Comparison of ENCODE assay signal across 3 cellular contexts in genomic region chr1:226119169-226119568, GRCh38.
TF ChIP-seq lines count a peak whose summit lies in the region.

No MANE protein-coding gene starts in this region.

TF ChIP-seq in HEK293, 187 proteins besides CTCF, POLR2A, EP300 and RAD21:
- TF ChIP-seq ZNF747 (tag by site-specific recombination; IDR thresholded peaks at IDR 0.05): no peak
- TF ChIP-seq ZNF366 (tag by site-specific recombination; conservative IDR thresholded peaks at IDR 0.05): 0 out of 2 replicates have a peak, but pooled peaks have one; percentile 41

TF ChIP-seq in GM12878, 131 proteins besides CTCF, POLR2A, EP300 and RAD21:
- TF ChIP-seq, protein P1, sequence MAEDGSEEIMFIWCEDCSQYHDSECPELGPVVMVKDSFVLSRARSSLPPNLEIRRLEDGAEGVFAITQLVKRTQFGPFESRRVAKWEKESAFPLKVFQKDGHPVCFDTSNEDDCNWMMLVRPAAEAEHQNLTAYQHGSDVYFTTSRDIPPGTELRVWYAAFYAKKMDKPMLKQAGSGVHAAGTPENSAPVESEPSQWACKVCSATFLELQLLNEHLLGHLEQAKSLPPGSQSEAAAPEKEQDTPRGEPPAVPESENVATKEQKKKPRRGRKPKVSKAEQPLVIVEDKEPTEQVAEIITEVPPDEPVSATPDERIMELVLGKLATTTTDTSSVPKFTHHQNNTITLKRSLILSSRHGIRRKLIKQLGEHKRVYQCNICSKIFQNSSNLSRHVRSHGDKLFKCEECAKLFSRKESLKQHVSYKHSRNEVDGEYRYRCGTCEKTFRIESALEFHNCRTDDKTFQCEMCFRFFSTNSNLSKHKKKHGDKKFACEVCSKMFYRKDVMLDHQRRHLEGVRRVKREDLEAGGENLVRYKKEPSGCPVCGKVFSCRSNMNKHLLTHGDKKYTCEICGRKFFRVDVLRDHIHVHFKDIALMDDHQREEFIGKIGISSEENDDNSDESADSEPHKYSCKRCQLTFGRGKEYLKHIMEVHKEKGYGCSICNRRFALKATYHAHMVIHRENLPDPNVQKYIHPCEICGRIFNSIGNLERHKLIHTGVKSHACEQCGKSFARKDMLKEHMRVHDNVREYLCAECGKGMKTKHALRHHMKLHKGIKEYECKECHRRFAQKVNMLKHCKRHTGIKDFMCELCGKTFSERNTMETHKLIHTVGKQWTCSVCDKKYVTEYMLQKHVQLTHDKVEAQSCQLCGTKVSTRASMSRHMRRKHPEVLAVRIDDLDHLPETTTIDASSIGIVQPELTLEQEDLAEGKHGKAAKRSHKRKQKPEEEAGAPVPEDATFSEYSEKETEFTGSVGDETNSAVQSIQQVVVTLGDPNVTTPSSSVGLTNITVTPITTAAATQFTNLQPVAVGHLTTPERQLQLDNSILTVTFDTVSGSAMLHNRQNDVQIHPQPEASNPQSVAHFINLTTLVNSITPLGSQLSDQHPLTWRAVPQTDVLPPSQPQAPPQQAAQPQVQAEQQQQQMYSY (CRISPR knock-in tag; IDR thresholded peaks at IDR 0.05): no peak
- no peak for TF ChIP-seq GABPA (IDR thresholded peaks at IDR 0.05; ENCODE audit: low read depth)
- TF ChIP-seq ZNF217 (IDR thresholded peaks at IDR 0.05): no peak
- no peak for TF ChIP-seq ZNF24 (IDR thresholded peaks at IDR 0.05)
- TF ChIP-seq ATF3 (IDR thresholded peaks at IDR 0.05; ENCODE audit: borderline replicate concordance, extremely low read depth, low read depth, low read length): no peak
- no peak for TF ChIP-seq YBX1 (IDR thresholded peaks at IDR 0.05)
- TF ChIP-seq, protein P2, sequence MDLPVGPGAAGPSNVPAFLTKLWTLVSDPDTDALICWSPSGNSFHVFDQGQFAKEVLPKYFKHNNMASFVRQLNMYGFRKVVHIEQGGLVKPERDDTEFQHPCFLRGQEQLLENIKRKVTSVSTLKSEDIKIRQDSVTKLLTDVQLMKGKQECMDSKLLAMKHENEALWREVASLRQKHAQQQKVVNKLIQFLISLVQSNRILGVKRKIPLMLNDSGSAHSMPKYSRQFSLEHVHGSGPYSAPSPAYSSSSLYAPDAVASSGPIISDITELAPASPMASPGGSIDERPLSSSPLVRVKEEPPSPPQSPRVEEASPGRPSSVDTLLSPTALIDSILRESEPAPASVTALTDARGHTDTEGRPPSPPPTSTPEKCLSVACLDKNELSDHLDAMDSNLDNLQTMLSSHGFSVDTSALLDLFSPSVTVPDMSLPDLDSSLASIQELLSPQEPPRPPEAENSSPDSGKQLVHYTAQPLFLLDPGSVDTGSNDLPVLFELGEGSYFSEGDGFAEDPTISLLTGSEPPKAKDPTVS (IDR thresholded peaks at IDR 0.05; ENCODE audit: low read depth, low read length): no peak
- TF ChIP-seq CREB1 (IDR thresholded peaks at IDR 0.05; ENCODE audit: low read depth): peak; percentile 63; the same call in 1 of the 2 replicates
- TF ChIP-seq SRF (IDR thresholded peaks at IDR 0.05; ENCODE audit: low read depth in 2 of 2, low read length in 2 of 2): no peak

TF ChIP-seq in GM23338, 12 proteins besides CTCF, POLR2A, EP300 and RAD21:
- TF ChIP-seq JUNB (IDR thresholded peaks at IDR 0.05; ENCODE audit: unreplicated experiment) (no peak), EZH2phosphoT487 (IDR thresholded peaks at IDR 0.05; ENCODE audit: unreplicated experiment) (no peak), POLR2AphosphoS5 (IDR thresholded peaks at IDR 0.05; ENCODE audit: low read depth) (no peak), STAT1 (IDR thresholded peaks at IDR 0.05; ENCODE audit: unreplicated experiment) (no peak), ETS1 (IDR thresholded peaks at IDR 0.05) (no peak)
- TF ChIP-seq, protein P3, sequence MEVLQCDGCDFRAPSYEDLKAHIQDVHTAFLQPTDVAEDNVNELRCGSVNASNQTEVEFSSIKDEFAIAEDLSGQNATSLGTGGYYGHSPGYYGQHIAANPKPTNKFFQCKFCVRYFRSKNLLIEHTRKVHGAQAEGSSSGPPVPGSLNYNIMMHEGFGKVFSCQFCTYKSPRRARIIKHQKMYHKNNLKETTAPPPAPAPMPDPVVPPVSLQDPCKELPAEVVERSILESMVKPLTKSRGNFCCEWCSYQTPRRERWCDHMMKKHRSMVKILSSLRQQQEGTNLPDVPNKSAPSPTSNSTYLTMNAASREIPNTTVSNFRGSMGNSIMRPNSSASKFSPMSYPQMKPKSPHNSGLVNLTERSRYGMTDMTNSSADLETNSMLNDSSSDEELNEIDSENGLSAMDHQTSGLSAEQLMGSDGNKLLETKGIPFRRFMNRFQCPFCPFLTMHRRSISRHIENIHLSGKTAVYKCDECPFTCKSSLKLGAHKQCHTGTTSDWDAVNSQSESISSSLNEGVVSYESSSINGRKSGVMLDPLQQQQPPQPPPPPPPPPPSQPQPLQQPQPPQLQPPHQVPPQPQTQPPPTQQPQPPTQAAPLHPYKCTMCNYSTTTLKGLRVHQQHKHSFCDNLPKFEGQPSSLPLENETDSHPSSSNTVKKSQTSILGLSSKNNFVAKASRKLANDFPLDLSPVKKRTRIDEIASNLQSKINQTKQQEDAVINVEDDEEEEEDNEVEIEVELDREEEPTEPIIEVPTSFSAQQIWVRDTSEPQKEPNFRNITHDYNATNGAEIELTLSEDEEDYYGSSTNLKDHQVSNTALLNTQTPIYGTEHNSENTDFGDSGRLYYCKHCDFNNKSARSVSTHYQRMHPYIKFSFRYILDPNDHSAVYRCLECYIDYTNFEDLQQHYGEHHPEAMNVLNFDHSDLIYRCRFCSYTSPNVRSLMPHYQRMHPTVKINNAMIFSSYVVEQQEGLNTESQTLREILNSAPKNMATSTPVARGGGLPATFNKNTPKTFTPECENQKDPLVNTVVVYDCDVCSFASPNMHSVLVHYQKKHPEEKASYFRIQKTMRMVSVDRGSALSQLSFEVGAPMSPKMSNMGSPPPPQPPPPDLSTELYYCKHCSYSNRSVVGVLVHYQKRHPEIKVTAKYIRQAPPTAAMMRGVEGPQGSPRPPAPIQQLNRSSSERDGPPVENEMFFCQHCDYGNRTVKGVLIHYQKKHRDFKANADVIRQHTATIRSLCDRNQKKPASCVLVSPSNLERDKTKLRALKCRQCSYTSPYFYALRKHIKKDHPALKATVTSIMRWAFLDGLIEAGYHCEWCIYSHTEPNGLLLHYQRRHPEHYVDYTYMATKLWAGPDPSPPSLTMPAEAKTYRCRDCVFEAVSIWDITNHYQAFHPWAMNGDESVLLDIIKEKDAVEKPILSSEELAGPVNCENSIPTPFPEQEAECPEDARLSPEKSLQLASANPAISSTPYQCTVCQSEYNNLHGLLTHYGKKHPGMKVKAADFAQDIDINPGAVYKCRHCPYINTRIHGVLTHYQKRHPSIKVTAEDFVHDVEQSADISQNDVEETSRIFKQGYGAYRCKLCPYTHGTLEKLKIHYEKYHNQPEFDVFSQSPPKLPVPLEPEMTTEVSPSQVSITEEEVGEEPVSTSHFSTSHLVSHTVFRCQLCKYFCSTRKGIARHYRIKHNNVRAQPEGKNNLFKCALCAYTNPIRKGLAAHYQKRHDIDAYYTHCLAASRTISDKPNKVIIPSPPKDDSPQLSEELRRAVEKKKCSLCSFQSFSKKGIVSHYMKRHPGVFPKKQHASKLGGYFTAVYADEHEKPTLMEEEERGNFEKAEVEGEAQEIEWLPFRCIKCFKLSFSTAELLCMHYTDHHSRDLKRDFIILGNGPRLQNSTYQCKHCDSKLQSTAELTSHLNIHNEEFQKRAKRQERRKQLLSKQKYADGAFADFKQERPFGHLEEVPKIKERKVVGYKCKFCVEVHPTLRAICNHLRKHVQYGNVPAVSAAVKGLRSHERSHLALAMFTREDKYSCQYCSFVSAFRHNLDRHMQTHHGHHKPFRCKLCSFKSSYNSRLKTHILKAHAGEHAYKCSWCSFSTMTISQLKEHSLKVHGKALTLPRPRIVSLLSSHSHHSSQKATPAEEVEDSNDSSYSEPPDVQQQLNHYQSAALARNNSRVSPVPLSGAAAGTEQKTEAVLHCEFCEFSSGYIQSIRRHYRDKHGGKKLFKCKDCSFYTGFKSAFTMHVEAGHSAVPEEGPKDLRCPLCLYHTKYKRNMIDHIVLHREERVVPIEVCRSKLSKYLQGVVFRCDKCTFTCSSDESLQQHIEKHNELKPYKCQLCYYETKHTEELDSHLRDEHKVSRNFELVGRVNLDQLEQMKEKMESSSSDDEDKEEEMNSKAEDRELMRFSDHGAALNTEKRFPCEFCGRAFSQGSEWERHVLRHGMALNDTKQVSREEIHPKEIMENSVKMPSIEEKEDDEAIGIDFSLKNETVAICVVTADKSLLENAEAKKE (CRISPR knock-in tag; IDR thresholded peaks at IDR 0.05): no peak
